In the genomic region with DNA sequence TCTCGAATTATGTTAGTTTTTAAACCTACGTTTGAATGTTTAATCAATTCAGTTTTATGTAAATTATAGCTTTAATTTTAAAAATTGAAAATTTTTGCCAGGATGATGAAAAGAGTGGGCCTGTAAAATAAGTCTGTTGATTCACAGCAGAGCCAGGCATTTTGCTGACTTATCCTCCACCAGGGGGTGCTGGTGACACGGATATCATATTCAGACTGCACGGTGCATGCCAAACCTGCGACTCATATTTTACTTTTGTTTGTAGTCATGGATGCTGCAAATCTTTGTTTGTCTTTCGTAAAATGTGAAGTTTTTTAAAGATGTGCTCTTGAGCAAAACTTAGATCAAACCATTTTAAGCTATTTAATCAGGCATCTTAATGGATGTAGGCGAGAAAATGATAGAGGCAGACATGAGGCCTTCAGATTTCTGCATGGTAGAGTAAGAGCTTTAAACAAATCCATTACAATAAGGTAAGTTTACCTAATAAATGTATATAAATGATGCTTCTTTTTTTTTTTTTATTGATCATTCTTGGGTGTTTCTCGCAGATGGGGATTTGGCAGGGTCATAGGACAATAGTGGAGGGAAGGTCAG, we compare ENCODE assay signal across 8 cellular contexts. TPM values are rescaled to one million over a fixed set of nuclear protein-coding genes. Genes with fewer than 3 reads are reported as not detected.
DNase-seq lines count a peak whose midpoint lies in the region; ATAC-seq, FAIRE-seq and TF ChIP-seq lines count a peak whose summit lies in the region.

No MANE protein-coding gene starts in this region.

- no peak for TF ChIP-seq POLR2A in GM12891 (IDR thresholded peaks at IDR 0.05; ENCODE audit: low read depth, low read length)

- peak; percentile 89 for ATAC-seq in HG02870 (IDR thresholded peaks at IDR 0.05; ENCODE audit: unreplicated experiment)
- ATAC-seq in GM18873 (IDR thresholded peaks at IDR 0.05; ENCODE audit: low FRiP score, unreplicated experiment): no peak

- DNase-seq in GM12891 (ENCODE audit: insufficient read length, low spot score) (peak; percentile 39), NCI-H345 (lab: John Stamatoyannopoulos, UW) (peak; percentile 31), globus pallidus (ENCODE audit: low spot score) (peak; percentile 31), posterior cingulate gyrus (peak; percentile 19 to 92 (median 69))
- peak; percentile 56 to 58 for DNase-seq in activated T-cell treated with anti-CD3 and anti-CD28 coated beads, Interleukin-2, amount 50 U/mL, for 48 hours

- H3K27ac ChIP-seq in C4-2B: no peak overlapping the region

- intact Hi-C loops in posterior cingulate gyrus (cut with DNase I): loop anchor here (10.0 kb wide), 1 partner anchor 362 kb away; a partner anchor contains a TSS

- FAIRE-seq in GM12891 (lab: Jason Lieb, UNC): peak; percentile 80

- TF ChIP-seq CTCF in C4-2B (conservative IDR thresholded peaks at IDR 0.05): peak; percentile 95

TF ChIP-seq in GM12891, 5 proteins besides CTCF, POLR2A, EP300 and RAD21:
- TF ChIP-seq POU2F2 (IDR thresholded peaks at IDR 0.05; ENCODE audit: low read depth, low read length): no peak
- no peak for TF ChIP-seq TAF1 (IDR thresholded peaks at IDR 0.05; ENCODE audit: low read depth, low read length)
- TF ChIP-seq PAX5 (IDR thresholded peaks at IDR 0.05; ENCODE audit: insufficient read depth, low read length, severe bottlenecking): no peak
- TF ChIP-seq POLR2AphosphoS5 (IDR thresholded peaks at IDR 0.05; ENCODE audit: low read depth, low read length): no peak
- no peak for TF ChIP-seq SPI1 (IDR thresholded peaks at IDR 0.05; ENCODE audit: low read depth, low read length)

RNA-seq across cellular contexts. Expression of a gene that starts 3.6 kb away (rescaled TPM):
- polyA plus RNA-seq in GM12891 (2012; ENCODE audit: low read depth, missing spikeins): not detected

RNA-seq across cellular contexts. Expression of a gene that starts 18.1 kb away (rescaled TPM):
- polyA plus RNA-seq in GM12891 (2012; ENCODE audit: low read depth, missing spikeins): not detected

RNA-seq across cellular contexts. Expression of a gene that starts 22.2 kb away (rescaled TPM):
- polyA plus RNA-seq in GM12891 (2012; ENCODE audit: low read depth, missing spikeins): not detected

RNA-seq across cellular contexts. Expression of a gene that starts 43.1 kb away (rescaled TPM):
- not detected for polyA plus RNA-seq in GM12891 (2012; ENCODE audit: low read depth, missing spikeins)
